ENCODE assay signal across 10 cellular contexts in the genomic region with DNA sequence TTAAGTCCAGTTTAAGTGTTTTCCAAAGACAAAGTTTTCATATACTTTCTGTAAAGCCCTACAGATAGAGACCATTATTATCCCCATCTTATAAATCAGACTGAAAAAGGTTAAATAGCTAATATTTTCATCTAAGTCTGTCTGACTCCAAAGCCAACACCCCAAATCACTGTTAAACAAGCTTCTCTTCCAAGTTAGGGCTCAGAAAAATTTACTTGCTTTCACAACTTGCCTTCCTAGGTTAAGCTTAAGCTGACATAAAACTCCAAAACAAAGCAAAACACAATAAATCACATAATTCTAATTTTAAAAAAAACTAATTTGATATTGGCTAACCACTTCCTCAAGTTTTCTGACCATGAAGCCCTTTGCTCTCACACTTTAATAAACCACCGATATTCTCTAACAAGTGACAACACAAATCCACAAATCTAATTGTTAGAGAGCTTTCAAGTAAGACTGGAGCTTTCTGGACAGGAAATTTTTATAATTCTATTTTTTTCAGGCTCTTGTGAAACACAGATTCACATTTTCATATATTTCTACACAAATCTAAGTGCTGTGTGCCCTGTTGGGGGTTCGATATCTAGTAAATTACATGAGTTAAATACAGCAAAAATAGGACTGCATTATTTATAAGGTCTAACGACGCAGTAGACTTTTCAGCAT. TPM values are rescaled to one million over a fixed set of nuclear protein-coding genes. Genes with fewer than 3 reads are reported as not detected.
DNase-seq lines count a peak whose midpoint lies in the region; ATAC-seq, FAIRE-seq and TF ChIP-seq lines count a peak whose summit lies in the region.
"Had no signal": no experiment of that assay in that cellular context is flagged by ENCODE, and none has a peak within 500 bp of the region (broad histone marks: within the 10 kb centered on the region; RNA-seq: fewer than 3 reads in every experiment).

No MANE protein-coding gene starts in this region.

- H3K36me3 Mint-ChIP-seq in nephron (ENCODE audit: low read depth): peaks cover 9% of the 10 kb centered on the region
- H3K36me3 Mint-ChIP-seq: CD8-positive, alpha-beta T cell had no signal

- peaks cover 10% of the 10 kb centered on the region for H3K27me3 Mint-ChIP-seq in nephron (ENCODE audit: low read depth)

- H2BK20ac ChIP-seq in H1 (ENCODE audit: low read length): no peak overlapping the region

- H3K4ac ChIP-seq in H1 (replicated peaks; ENCODE audit: insufficient read length, low read depth, low read length): no peak overlapping the region

- H2BK120ac ChIP-seq in H1 (replicated peaks; ENCODE audit: low read depth, low read length): no peak overlapping the region

- H2AK5ac ChIP-seq in H1 (ENCODE audit: low read depth, low read length): no peak overlapping the region

- H4K20me1 ChIP-seq in HepG2 (ENCODE audit: insufficient read depth, low read length) (no peaks in the 10 kb centered on the region), H1 (replicated peaks in 1 of 2; ENCODE audit: control insufficient read depth in 1 of 2, insufficient read depth in 2 of 2, low read length in 2 of 2) (no peaks in the 10 kb centered on the region)

- H3K36me3 ChIP-seq in liver (ENCODE audit: control insufficient read depth in 4 of 4, insufficient read depth in 3 of 4, low read depth in 1 of 4, low read length in 3 of 4) (no peaks in the 10 kb centered on the region), HepG2 (replicated peaks in 1 of 2; ENCODE audit: control insufficient read depth in 1 of 2, insufficient read depth in 2 of 2, low read length in 2 of 2) (no peaks in the 10 kb centered on the region), H1 (ENCODE audit: control insufficient read depth in 2 of 4, insufficient read depth in 4 of 4, low read length in 3 of 4) (no peaks in the 10 kb centered on the region), aorta (ENCODE audit: control insufficient read depth in 1 of 2, insufficient read depth in 2 of 2, low read length in 1 of 2) (no peaks in the 10 kb centered on the region)

- peak overlapping the region; percentile 96 to 99 (median 98) for H3K27ac Mint-ChIP-seq in nephron
- H3K27ac Mint-ChIP-seq: CD8-positive, alpha-beta T cell had no signal

- H3K56ac ChIP-seq in H1 (replicated peaks; ENCODE audit: insufficient read length, low read depth, low read length): no peak overlapping the region

- in situ Hi-C loops in HepG2 (cut with HindIII; ENCODE audit: extremely low pct_ligation_motif_present, low pct_unique_long_range_greater_than_20kb): no loop called here

- ATAC-seq in HepG2 (no peak), aorta (ENCODE audit: low FRiP score) (no peak), HG02610 (IDR thresholded peaks at IDR 0.05; ENCODE audit: unreplicated experiment) (no peak)

- H4K5ac ChIP-seq in H1 (ENCODE audit: insufficient read length, low read depth, low read length): no peak overlapping the region

- H3K14ac ChIP-seq in H1 (ENCODE audit: insufficient read length): no peak overlapping the region

- H3K27me3 ChIP-seq in liver (ENCODE audit: control insufficient read depth in 4 of 4, insufficient read depth in 4 of 4, low read length in 3 of 4) (no peaks in the 10 kb centered on the region), HepG2 (ENCODE audit: control insufficient read depth in 1 of 2, insufficient read depth in 2 of 2, low read length in 2 of 2) (peaks cover 5 to 45% of the 10 kb centered on the region in 2 experiments), H1 (replicated peaks in 1 of 4; ENCODE audit: control insufficient read depth in 3 of 4, extremely low read depth in 1 of 4, insufficient read depth in 3 of 4, low read length in 3 of 4) (peaks cover 3 to 22% (median 17%) of the 10 kb centered on the region in 4 experiments; a peak in 6 of 7 replicates), aorta (ENCODE audit: control insufficient read depth in 1 of 2, insufficient read depth in 2 of 2, low read length in 1 of 2) (no peaks in the 10 kb centered on the region)

- H3K23ac ChIP-seq in H1 (ENCODE audit: insufficient read length): no peak overlapping the region

- POLR2A ChIA-PET in HepG2 (lab: Yijun Ruan, JAX): no interaction called here
- POLR2A ChIA-PET in H1 (lab: Charles Lee; ENCODE audit: partially characterized antibody): interaction anchor here (1.2 to 2.0 kb wide), 7 partner anchors 8 to 63 kb away, joined by 3 to 6 read pairs (median 4); no protein-coding TSS in a partner anchor

- DNase-seq in HepG2 (ENCODE audit: low spot score) (no peak), H1 (ENCODE audit: low read depth in 1 of 2, low spot score in 2 of 2) (no peak), aorta (no peak), NCI-H1694 treated with DMSO at 0.1 percent for 48 hours (lab: John Stamatoyannopoulos, UW) (no peak), NCI-H1105 (lab: John Stamatoyannopoulos, UW) (no peak)
- DNase-seq: CD8-positive, alpha-beta T cell; NCI-H1930 had no signal

- no peak for TF ChIP-seq RAD21 in liver (IDR thresholded peaks at IDR 0.05)
- TF ChIP-seq RAD21 in HepG2 (CRISPR knock-in tag; IDR thresholded peaks at IDR 0.05): no peak
- no peak for TF ChIP-seq RAD21 in H1 (IDR thresholded peaks at IDR 0.05 in 1 of 2, conservative IDR thresholded peaks at IDR 0.05 in 1 of 2; ENCODE audit: low read depth in 2 of 2, low read length in 2 of 2)

- TF ChIP-seq POLR2A in HepG2 (IDR thresholded peaks at IDR 0.05; ENCODE audit: insufficient read depth in 1 of 2, low read depth in 2 of 2, low read length in 2 of 2) (no peak), H1 (IDR thresholded peaks at IDR 0.05; ENCODE audit: control extremely low read depth in 1 of 2, low read depth in 2 of 2, low read length in 2 of 2) (no peak)

- H2BK15ac ChIP-seq in H1 (ENCODE audit: low read length): no peak overlapping the region

- no peak overlapping the region for H4K91ac ChIP-seq in H1 (replicated peaks; ENCODE audit: insufficient read length, low read length)

- no peak overlapping the region for H2BK12ac ChIP-seq in H1 (ENCODE audit: low read depth, low read length)

- no peaks in the 10 kb centered on the region for H3K79me2 ChIP-seq in HepG2 (ENCODE audit: insufficient read depth, low read length)
- peaks cover 0 to 11% of the 10 kb centered on the region in 2 experiments; a peak in 2 of 4 replicates for H3K79me2 ChIP-seq in H1 (ENCODE audit: control insufficient read depth in 1 of 2, insufficient read depth in 2 of 2, low read length in 2 of 2)

- H3K4me3 ChIP-seq in liver (ENCODE audit: low read depth in 1 of 3, low read length in 3 of 3) (peak overlapping the region; percentile 65 to 94 (median 79)), HepG2 (replicated peaks in 1 of 3; ENCODE audit: insufficient read depth in 1 of 3, low read depth in 2 of 3, low read length in 3 of 3) (no peak overlapping the region), H1 (ENCODE audit: extremely low read depth in 1 of 4, insufficient read depth in 2 of 4, low read depth in 3 of 4, low read length in 4 of 4) (peak overlapping the region in 1 of 4 experiments; percentile 94; a peak in 2 of 8 replicates), aorta (ENCODE audit: low read length in 2 of 2) (peak overlapping the region; percentile 71 to 93)

- peaks cover 22% of the 10 kb centered on the region for H3K4me1 Mint-ChIP-seq in nephron

- no peaks in the 10 kb centered on the region; the same call in 1 of the 2 replicates for H3K79me1 ChIP-seq in H1 (ENCODE audit: low read depth, low read length)

- CTCF ChIA-PET in HepG2 (lab: Yijun Ruan, JAX; ENCODE audit: low intra/inter-chr PET ratio, low total read pairs) (no interaction called here), H1 (lab: Charles Lee; ENCODE audit: partially characterized antibody) (interaction anchor here (0.7 to 3.9 kb wide), 13 partner anchors 10 to 490 kb away, joined by 3 to 29 read pairs (median 4); no protein-coding TSS in a partner anchor)

- H4K8ac ChIP-seq in H1 (ENCODE audit: extremely low read depth, insufficient read depth, low read length): no peak overlapping the region

- no peaks in the 10 kb centered on the region for H3K9me3 ChIP-seq in liver (ENCODE audit: control insufficient read depth in 4 of 4, low read length in 3 of 4)
- no peaks in the 10 kb centered on the region for H3K9me3 ChIP-seq in HepG2 (ENCODE audit: low read length)
- no peaks in the 10 kb centered on the region for H3K9me3 ChIP-seq in H1 (ENCODE audit: insufficient read depth in 2 of 2, low read depth in 1 of 2, low read length in 1 of 2)
- H3K9me3 ChIP-seq in aorta (ENCODE audit: control insufficient read depth, low read length): no peaks in the 10 kb centered on the region

- peak overlapping the region; percentile 88 to 100 (median 94) for H3K4me3 Mint-ChIP-seq in nephron

- H3K4me1 ChIP-seq in liver (ENCODE audit: control insufficient read depth in 4 of 4, insufficient read depth in 4 of 4, low read length in 3 of 4) (peaks cover 3 to 9% (median 6%) of the 10 kb centered on the region in 4 donors), HepG2 (ENCODE audit: insufficient read depth, low read length) (peaks cover 12% of the 10 kb centered on the region), H1 (replicated peaks in 1 of 4; ENCODE audit: control insufficient read depth in 3 of 4, insufficient read depth in 4 of 4, low read length in 3 of 4) (peaks cover 0 to 8% (median 0%) of the 10 kb centered on the region in 4 experiments; a peak in 3 of 7 replicates), aorta (ENCODE audit: control insufficient read depth in 1 of 2, insufficient read depth in 2 of 2, low read length in 2 of 2) (peaks cover 2 to 9% of the 10 kb centered on the region in 2 donors)

- H2AFZ ChIP-seq in HepG2 (ENCODE audit: low read length): no peak overlapping the region
- no peak overlapping the region for H2AFZ ChIP-seq in H1 (ENCODE audit: low read length)

- FAIRE-seq in HepG2 (lab: Jason Lieb, UNC) (no peak), H1 (lab: Jason Lieb, UNC) (no peak)

- no TSS peak for BruUV-seq in HepG2 (replicated peaks; lab: Mats Ljungman, UMichigan)

- TF ChIP-seq CTCF in liver (IDR thresholded peaks at IDR 0.05; ENCODE audit: low read depth, low read length, missing input control): no peak
- no peak for TF ChIP-seq CTCF in HepG2 (CRISPR knock-in tag; IDR thresholded peaks at IDR 0.05)
- TF ChIP-seq CTCF in H1 (IDR thresholded peaks at IDR 0.05; ENCODE audit: control extremely low read depth in 1 of 3, insufficient read depth in 1 of 3, low read depth in 1 of 3, low read length in 3 of 3): no peak
- TF ChIP-seq CTCF in nephron (IDR thresholded peaks at IDR 0.05; ENCODE audit: unreplicated experiment in 3 of 3): no peak

- no peak overlapping the region for H3K4me2 ChIP-seq in HepG2 (ENCODE audit: low read depth, low read length)
- H3K4me2 ChIP-seq in H1 (ENCODE audit: insufficient read depth in 1 of 2, low read depth in 2 of 2, low read length in 2 of 2): peak overlapping the region; percentile 99

- peaks cover 7% of the 10 kb centered on the region for H3K23me2 ChIP-seq in H1 (ENCODE audit: low read depth, low read length)

- 8% methylated on average over 4 of the region's 4 CpGs for WGBS in liver
- 60% methylated on average over 4 of the region's 4 CpGs for WGBS in HepG2 (ENCODE audit: low lambda C conversion rate)
- WGBS in H1 (ENCODE audit: extremely low coverage in 1 of 2, insufficient coverage in 1 of 2, insufficient read length in 1 of 2, insufficient replicate concordance in 2 of 2, low coverage in 1 of 2, low lambda C conversion rate in 2 of 2, missing lambda C conversion rate in 1 of 2), 2 experiments: 63% methylated on average over 4 of the region's 4 CpGs; no CpG with 5 or more reads in 1 of the 2 experiments
- 3 to 4% methylated on average over 4 of the region's 4 CpGs for WGBS in aorta, 2 donors

- H3K18ac ChIP-seq in H1 (ENCODE audit: extremely low read depth, low read length): no peak overlapping the region

- intact Hi-C loops in HepG2 (cut with micrococcal nuclease; ENCODE audit: unreplicated experiment): no loop called here
- intact Hi-C loops in aorta (cut with DNase I): loop anchor here (2.0 to 10.0 kb wide), 6 partner anchors 38 to 394 kb away; partner anchors contain the start of gene GADD45A (in 1 of the 2)

- TF ChIP-seq EP300 in HepG2 (IDR thresholded peaks at IDR 0.05; ENCODE audit: low read depth in 2 of 2, low read length in 2 of 2): no peak
- TF ChIP-seq EP300 in HepG2 (CRISPR knock-in tag; IDR thresholded peaks at IDR 0.05; ENCODE audit: borderline replicate concordance): no peak
- no peak for TF ChIP-seq EP300 in H1 (IDR thresholded peaks at IDR 0.05; ENCODE audit: borderline replicate concordance in 1 of 2, low read depth in 2 of 2, low read length in 2 of 2)

- no peak overlapping the region for H2BK5ac ChIP-seq in H1 (ENCODE audit: low read depth, low read length)

- peak overlapping the region; percentile 72 to 86 for H3K27ac ChIP-seq in liver (ENCODE audit: low read depth in 1 of 2, low read length in 2 of 2)
- H3K27ac ChIP-seq in HepG2 (ENCODE audit: extremely low read length, insufficient read depth, low read length): no peak overlapping the region
- no peak overlapping the region for H3K27ac ChIP-seq in H1 (ENCODE audit: low read depth, low read length)
- H3K27ac ChIP-seq in aorta (ENCODE audit: low read depth in 1 of 2, low read length in 2 of 2): peak overlapping the region in 1 of 2 donors; percentile 91

- H3K9me3 Mint-ChIP-seq in nephron: no peaks in the 10 kb centered on the region
- H3K9me3 Mint-ChIP-seq: CD8-positive, alpha-beta T cell had no signal

- peak overlapping the region; percentile 81 to 82 for H3K9ac ChIP-seq in liver (ENCODE audit: low read depth in 1 of 2, low read length in 2 of 2)
- H3K9ac ChIP-seq in HepG2 (ENCODE audit: insufficient read depth, low read depth, low read length): no peak overlapping the region
- H3K9ac ChIP-seq in H1 (replicated peaks in 1 of 4; ENCODE audit: extremely low read depth in 1 of 4, low read depth in 3 of 4, low read length in 3 of 4): no peak overlapping the region

RNA-seq across cellular contexts. Expression of gene GNG12, which starts 2.2 kb away (rescaled TPM):
- total RNA-seq in liver: 10 to 100 TPM; 21.8 to 26.1 TPM
- polyA plus RNA-seq in liver: 10 to 100 TPM; 15.4 to 17.7 TPM
- total RNA-seq in HepG2 (2016; rRNA removed; fragmentation: Illumina TruSeq; extraction: Trizol): 0.11 and 0.17 TPM in 2 replicates
- total RNA-seq in HepG2 (2016; cell fraction: cytosol; rRNA removed; fragmentation: Illumina TruSeq; extraction: Trizol; ENCODE audit: low read depth): not detected in 2 replicates
- total RNA-seq in HepG2 (2016; cell fraction: insoluble cytoplasmic fraction; rRNA removed; fragmentation: Illumina TruSeq; extraction: Trizol): 0.06 and 0.21 TPM in 2 replicates
- total RNA-seq in HepG2 (2016; cell fraction: membrane; rRNA removed; fragmentation: Illumina TruSeq; extraction: Trizol): 0.12 TPM in 1 of 2 replicates, not detected in the other
- 0.09 TPM in 1 of 2 replicates, not detected in the other for total RNA-seq in HepG2 (2016; cell fraction: nucleus; rRNA removed; fragmentation: Illumina TruSeq; extraction: Trizol)
- 0.11 and 0.17 TPM in 2 replicates for polyA plus RNA-seq in HepG2 (2011; rRNA removed)
- 0.03 and 0.09 TPM in 2 replicates for polyA plus RNA-seq in HepG2 (2011; cell fraction: cytosol; rRNA removed)
- polyA plus RNA-seq in HepG2 (2011; cell fraction: nucleus; rRNA removed): 0.06 and 0.12 TPM in 2 replicates
- 0.03 and 0.12 TPM in 2 replicates for polyA plus RNA-seq in HepG2 (2012)
- polyA plus RNA-seq in HepG2 (2016; cell fraction: cytosol; fragmentation: Illumina TruSeq; extraction: Trizol; ENCODE audit: low read depth): not detected in 2 replicates
- polyA plus RNA-seq in HepG2 (2016; cell fraction: insoluble cytoplasmic fraction; fragmentation: Illumina TruSeq; extraction: Trizol; ENCODE audit: low read depth): 0.17 and 0.32 TPM in 2 replicates
- polyA plus RNA-seq in HepG2 (2016; cell fraction: membrane; fragmentation: Illumina TruSeq; extraction: Trizol; ENCODE audit: low read depth): 0.09 TPM in 1 of 2 replicates, not detected in the other
- polyA plus RNA-seq in HepG2 (2016; cell fraction: nucleus; fragmentation: Illumina TruSeq; extraction: Trizol; ENCODE audit: insufficient read depth, low read depth): not detected in 2 replicates
- 0.14 and 32.5 TPM in 2 replicates for polyA minus RNA-seq in HepG2 (2011; rRNA and poly(A)+ RNA removed; ENCODE audit: low replicate concordance)
- 0.18 and 0.40 TPM in 2 replicates for polyA minus RNA-seq in HepG2 (2011; cell fraction: cytosol; rRNA and poly(A)+ RNA removed)
- polyA minus RNA-seq in HepG2 (2011; cell fraction: nucleus; rRNA and poly(A)+ RNA removed): 0.50 TPM in 1 of 2 replicates, not detected in the other
- 34.5 and 35.8 TPM in 2 replicates for total RNA-seq in H1 (2021; fragmentation: NEBNext Ultra II Directional; extraction: Animal tissue kit (Norgen Biotek cat#: 25700))
- polyA plus RNA-seq in H1 (2011; rRNA removed): 5.9 and 11.4 TPM in 2 replicates
- 9.9 TPM for polyA plus RNA-seq in H1 (2011; cell fraction: cytosol; rRNA removed)
- polyA plus RNA-seq in H1 (2011; cell fraction: nucleus; rRNA removed): 4.6 TPM
- polyA plus RNA-seq in H1 (2012, experiment 1 of 2): 6.6 to 11.7 TPM (median 8.6 TPM) in 4 replicates
- 2.3 TPM for polyA plus RNA-seq in H1 (2012, experiment 2 of 2)
- polyA plus RNA-seq in H1 (2013, experiment 1 of 2): 28.6 TPM
- 27.0 TPM for polyA plus RNA-seq in H1 (2013, experiment 2 of 2)
- polyA minus RNA-seq in H1 (2011; rRNA and poly(A)+ RNA removed): 13.5 and 18.4 TPM in 2 replicates
- polyA minus RNA-seq in H1 (2011; cell fraction: cytosol; rRNA and poly(A)+ RNA removed): 8.5 TPM
- 20.1 TPM for polyA minus RNA-seq in H1 (2011; cell fraction: nucleus; rRNA and poly(A)+ RNA removed)
- total RNA-seq in aorta: 100 to 1,000 TPM; 123 to 175 TPM
- 10 to 100 TPM; 84.9 to 96.8 TPM for polyA plus RNA-seq in aorta
- total RNA-seq: CD8-positive, alpha-beta T cell had no signal

Comparison
In these comparisons a context has a peak if more than half of its experiments do, and no peak if none do; other contexts are left out.
1. H3K27ac ChIP-seq: peak in liver (2 of 2); none in HepG2 (single experiment) and H1 (single experiment).
2. H3K4me3 ChIP-seq: peak in liver (3 of 3) and aorta (2 of 2); none in HepG2 (0 of 3).
3. H3K9ac ChIP-seq: peak in liver (2 of 2); none in HepG2 (single experiment) and H1 (0 of 4).
4. RNA of gene GNG12, which starts 2.2 kb away (total RNA-seq): 123 to 175 TPM in aorta, 34.5 to 35.8 TPM in H1 and 21.8 to 26.1 TPM in liver; 0.06 to 0.21 TPM in HepG2; every median in the first group is over 10 times any median in the second.